Comparison of ENCODE assay signal across 19 cellular contexts in the genomic region with DNA sequence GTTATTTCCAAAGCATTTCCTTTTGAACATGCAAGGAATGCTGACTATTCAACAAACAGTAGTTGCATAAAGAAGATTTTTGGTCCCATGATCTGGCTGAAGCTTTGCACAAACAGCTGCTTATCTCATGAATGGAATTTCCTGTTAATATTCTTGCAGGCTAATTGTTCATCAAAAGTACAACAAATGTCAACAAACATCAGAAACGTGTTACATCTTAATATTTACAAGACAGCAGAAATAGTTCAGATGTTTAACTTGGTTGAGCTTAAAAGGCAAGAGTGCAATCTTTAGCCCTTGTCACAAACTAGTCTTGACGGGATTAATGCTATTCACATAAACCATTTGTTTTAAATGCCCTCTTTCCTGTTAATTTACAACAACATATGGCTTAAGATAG. TPM values are rescaled to one million over a fixed set of nuclear protein-coding genes. Genes with fewer than 3 reads are reported as not detected.
DNase-seq lines count a peak whose midpoint lies in the region; ATAC-seq and TF ChIP-seq lines count a peak whose summit lies in the region.
"Had no signal": no experiment of that assay in that cellular context is flagged by ENCODE, and none has a peak within 500 bp of the region (broad histone marks: within the 10 kb centered on the region; RNA-seq: fewer than 3 reads in every experiment).

No MANE protein-coding gene starts in this region.

- H3K4me1 Mint-ChIP-seq in type B pancreatic cell (ENCODE audit: unreplicated experiment): peaks cover 9% of the 10 kb centered on the region

- H3K27me3 ChIP-seq in body of pancreas (no peaks in the 10 kb centered on the region), left ventricle myocardium inferior (ENCODE audit: low read depth) (peaks cover 6% of the 10 kb centered on the region)
- H3K27me3 ChIP-seq: BLaER1 treated with 17β-estradiol and CSF1 and Interleukin-3, amounts not matched to agents 10 nM and 100 nM had no signal

- no peaks in the 10 kb centered on the region for H3K36me3 Mint-ChIP-seq in type B pancreatic cell

- H3K4me3 ChIP-seq in body of pancreas (no peak overlapping the region), left ventricle myocardium inferior (no peak overlapping the region)
- H3K4me3 ChIP-seq: BLaER1 treated with 17β-estradiol and CSF1 and Interleukin-3, amounts not matched to agents 10 nM and 100 nM had no signal

- no peaks in the 10 kb centered on the region for H3K9me3 Mint-ChIP-seq in type B pancreatic cell

- ATAC-seq in body of pancreas (peak; percentile 27), HG03521 (IDR thresholded peaks at IDR 0.05; ENCODE audit: unreplicated experiment) (no peak)
- ATAC-seq: activated CD4-positive, CD25-positive, alpha-beta regulatory T cell treated with anti-CD3 and anti-CD28 coated beads, Interleukin-2, amount 50 U/mL, for 24 hours; PC-3 had no signal

- no peaks in the 10 kb centered on the region for H3K9me3 ChIP-seq in body of pancreas
- no peaks in the 10 kb centered on the region for H3K9me3 ChIP-seq in left ventricle myocardium inferior (replicated peaks)
- H3K9me3 ChIP-seq: BLaER1 treated with 17β-estradiol and CSF1 and Interleukin-3, amounts not matched to agents 10 nM and 100 nM had no signal

- H3K36me3 ChIP-seq in body of pancreas (replicated peaks in 1 of 2; ENCODE audit: insufficient read depth in 1 of 2, low read depth in 2 of 2): no peaks in the 10 kb centered on the region
- no peaks in the 10 kb centered on the region for H3K36me3 ChIP-seq in left ventricle myocardium inferior
- H3K36me3 ChIP-seq: BLaER1 treated with 17β-estradiol and CSF1 and Interleukin-3, amounts not matched to agents 10 nM and 100 nM had no signal

- no peak overlapping the region for H3K27ac ChIP-seq in body of pancreas
- H3K27ac ChIP-seq in left ventricle myocardium inferior (replicated peaks): peak overlapping the region; percentile 69
- H3K27ac ChIP-seq: BLaER1 treated with 17β-estradiol and CSF1 and Interleukin-3, amounts not matched to agents 10 nM and 100 nM; epithelial cell of prostate had no signal

- no peak overlapping the region for H3K4me3 Mint-ChIP-seq in type B pancreatic cell

- no peaks in the 10 kb centered on the region for H3K27me3 Mint-ChIP-seq in type B pancreatic cell

- 15 to 17% methylated on average over 2 of the region's 2 CpGs for WGBS in body of pancreas, 2 donors

- DNase-seq in EL: peak; percentile 72
- no peak for DNase-seq in body of pancreas
- DNase-seq in left ventricle myocardium inferior: no peak
- DNase-seq in pulmonary artery endothelial cell (ENCODE audit: low read depth, low spot score): peak; percentile 88
- no peak for DNase-seq in activated CD4-positive, alpha-beta T cell treated with anti-CD3 and anti-CD28 coated beads, Interleukin-2, amount 50 U/mL, for 4 hours
- DNase-seq in type B pancreatic cell (ENCODE audit: extremely low spot score, unreplicated experiment): no peak
- DNase-seq in NCI-H2171 (lab: John Stamatoyannopoulos, UW): no peak
- DNase-seq: activated CD8-positive, alpha-beta memory T cell treated with anti-CD3 and anti-CD28 coated beads, Interleukin-2, amount 50 U/mL, for 4 hours; activated naive CD4-positive, alpha-beta T cell treated with anti-CD3 and anti-CD28 coated beads, Interleukin-2, amount 50 U/mL, for 16 hours; DMS79; mammary epithelial cell; NCI-H187 treated with DMSO at 0.1 percent for 48 hours; NCI-H524 treated with DMSO at 0.1 percent for 48 hours; PC-3; SW 1271 had no signal

- H3K27ac Mint-ChIP-seq in type B pancreatic cell: no peak overlapping the region

- peaks cover 16% of the 10 kb centered on the region for H3K4me1 ChIP-seq in body of pancreas
- H3K4me1 ChIP-seq in left ventricle myocardium inferior: peaks cover 21% of the 10 kb centered on the region

- no peak for TF ChIP-seq POLR2A in body of pancreas (IDR thresholded peaks at IDR 0.05)

- TF ChIP-seq CTCF in body of pancreas (IDR thresholded peaks at IDR 0.05): no peak
- TF ChIP-seq CTCF in left ventricle myocardium inferior (IDR thresholded peaks at IDR 0.05; ENCODE audit: borderline replicate concordance): no peak
- no peak for TF ChIP-seq CTCF in type B pancreatic cell (conservative IDR thresholded peaks at IDR 0.05)

- intact Hi-C loops in body of pancreas (cut with DNase I) (no loop called here), left ventricle myocardium inferior (cut with micrococcal nuclease) (no loop called here)

RNA-seq across cellular contexts. Expression of gene BASP1, which starts 47.9 kb away (rescaled TPM):
- total RNA-seq in body of pancreas (1 to 10 TPM; 4.0 to 4.7 TPM), left ventricle myocardium inferior (3.7 TPM), pulmonary artery endothelial cell (73.9 and 76.4 TPM in 2 replicates), type B pancreatic cell (ENCODE audit: low replicate concordance) (131 and 197 TPM in 2 replicates)

Comparison
In these comparisons a context has a peak if more than half of its experiments do, and no peak if none do; other contexts are left out.
1. DNase-seq: peak in EL (single experiment) and pulmonary artery endothelial cell (single experiment); none in body of pancreas (0 of 4), left ventricle myocardium inferior (single experiment), activated CD4-positive, alpha-beta T cell treated with anti-CD3 and anti-CD28 coated beads, Interleukin-2, amount 50 U/mL, for 4 hours (0 of 2), type B pancreatic cell (single experiment) and NCI-H2171 (single experiment).
2. RNA of gene BASP1, which starts 47.9 kb away (total RNA-seq): 131 to 197 TPM in type B pancreatic cell and 73.9 to 76.4 TPM in pulmonary artery endothelial cell; 4.0 to 4.7 TPM in body of pancreas and 3.7 TPM in left ventricle myocardium inferior (single experiment); every median in the first group is over 10 times any median in the second.